31 cellular contexts compared by ENCODE assay signal in genomic region chrX:49066690-49067089, GRCh38.
"Had no signal": no experiment of that assay in that cellular context is flagged by ENCODE, and none has a peak within 500 bp of the region (broad histone marks: within the 10 kb centered on the region; RNA-seq: fewer than 3 reads in every experiment).

No MANE protein-coding gene starts in this region.

- H3K36me3 ChIP-seq: breast epithelium, cardiac muscle cell, gastrocnemius medialis, heart left ventricle had no signal

- DNase-seq: activated CD4-positive, alpha-beta memory T cell treated with anti-CD3 and anti-CD28 coated beads, Interleukin-2, amount 10 ng/mL, durations not matched to agents 7 days and 5 days; activated CD4-positive, alpha-beta T cell treated with anti-CD3 and anti-CD28 coated beads for 36 hours; activated CD4-positive, alpha-beta T cell treated with anti-CD3 and anti-CD28 coated beads, Interleukin-2, amount 10 ng/mL, durations not matched to agents 24 days and 14 days; activated CD4-positive, CD25-positive, alpha-beta regulatory T cell; activated CD4-positive, CD25-positive, alpha-beta regulatory T cell treated with anti-CD3 and anti-CD28 coated beads, Interleukin-2, amount 50 U/mL, for 72 hours; activated CD8-positive, alpha-beta memory T cell treated with anti-CD3 and anti-CD28 coated beads, Interleukin-2, amount 50 U/mL, for 48 hours; activated gamma-delta T cell; activated naive CD4-positive, alpha-beta T cell; activated naive CD4-positive, alpha-beta T cell treated with anti-CD3 and anti-CD28 coated beads, Interleukin-2, amount 10 ng/mL, durations not matched to agents 7 days and 5 days; activated naive CD8-positive, alpha-beta T cell treated with anti-CD3 and anti-CD28 coated beads, Interleukin-2, amount 10 ng/mL, durations not matched to agents 7 days and 5 days; activated T-cell treated with anti-CD3 and anti-CD28 coated beads for 4 hours; activated T-cell treated with anti-CD3 and anti-CD28 coated beads, Interleukin-2, amount 50 U/mL, for 24 hours; activated T-cell treated with anti-CD3 and anti-CD28 coated beads, Interleukin-2, amount 50 U/mL, for 72 hours; central memory CD4-positive, alpha-beta T cell; cerebellar nuclear complex; dorsolateral prefrontal cortex; effector memory CD4-positive, alpha-beta T cell; endodermal cell; foreskin keratinocyte; gastrocnemius medialis; glutamatergic neuron; heart left ventricle; T-helper 1 cell; T-helper 17 cell; T1000 had no signal

- ATAC-seq: activated CD4-positive, alpha-beta T cell treated with anti-CD3 and anti-CD28 coated beads for 36 hours; activated naive CD4-positive, alpha-beta T cell treated with anti-CD3 and anti-CD28 coated beads, Interleukin-2, amount 50 U/mL, for 72 hours; activated T-cell treated with anti-CD3 and anti-CD28 coated beads, Interleukin-2, amount 50 U/mL, for 72 hours; esophagus mucosa; foreskin keratinocyte; gastrocnemius medialis; heart left ventricle; T-helper 17 cell had no signal

- H3K4me3 ChIP-seq: ascending aorta, breast epithelium, cardiac muscle cell, coronary artery, dorsolateral prefrontal cortex, gastrocnemius medialis, heart left ventricle had no signal

- H3K27ac ChIP-seq: ascending aorta, breast epithelium, cardiac muscle cell, coronary artery, dorsolateral prefrontal cortex, foreskin keratinocyte, gastrocnemius medialis, heart left ventricle had no signal

- H3K27me3 ChIP-seq: ascending aorta, cardiac muscle cell, foreskin keratinocyte, gastrocnemius medialis, heart left ventricle had no signal

- H3K4me1 ChIP-seq: ascending aorta, breast epithelium, foreskin keratinocyte, gastrocnemius medialis, heart left ventricle had no signal

- H3K9me3 ChIP-seq: ascending aorta, breast epithelium, gastrocnemius medialis, heart left ventricle had no signal
